ENCODE assay signal across 9 cellular contexts in genomic region chr2:46776687-46777327, GRCh38.
DNase-seq lines count a peak whose midpoint lies in the region; ATAC-seq and TF ChIP-seq lines count a peak whose summit lies in the region.
"Had no signal": no experiment of that assay in that cellular context is flagged by ENCODE, and none has a peak within 500 bp of the region (broad histone marks: within the 10 kb centered on the region; RNA-seq: fewer than 3 reads in every experiment).

No MANE protein-coding gene starts in this region.

- H3K4me1 ChIP-seq in Caco-2 = no peaks in the 10 kb centered on the region

- POLR2A ChIA-PET in Caco-2 (lab: Charles Lee) (no interaction called here), RWPE1 (lab: Yijun Ruan, JAX; ENCODE audit: low non-redundant PET) (no interaction called here)

- H3K27me3 Mint-ChIP-seq in Caco-2 (ENCODE audit: insufficient read depth, unreplicated experiment) (no peaks in the 10 kb centered on the region), immature natural killer cell (ENCODE audit: low read depth in 3 of 3) (peaks cover 0 to 3% (median 1%) of the 10 kb centered on the region in 3 donors)

- DNase-seq in Caco-2 = peak; percentile 54 to 72
- DNase-seq in HPDE6-E6E7 (ENCODE audit: extremely low spot score) = peak; percentile 52
- DNase-seq in RWPE1 (ENCODE audit: low spot score) = peak; percentile 58
- DNase-seq in amniotic epithelial cell (ENCODE audit: low read depth) = peak; percentile 70
- peak; percentile 2 to 23 (median 14) for DNase-seq in immature natural killer cell
- DNase-seq in stimulated activated CD4-positive, alpha-beta T cell treated with anti-CD3 and anti-CD28 coated beads, Interleukin-4, amount 100 ng/mL, for 1 hour = peak; percentile 42
- no peak for DNase-seq in OCI-M2 (lab: John Stamatoyannopoulos, UW; ENCODE audit: unreplicated experiment)

- TF ChIP-seq CTCF in Caco-2 (IDR thresholded peaks at IDR 0.05; ENCODE audit: insufficient read depth in 1 of 2, low read depth in 1 of 2, low read length in 1 of 2, severe bottlenecking in 1 of 2, unreplicated experiment in 1 of 2) (peak; percentile 57 to 89), RWPE1 (conservative IDR thresholded peaks at IDR 0.05; ENCODE audit: low read depth) (no peak)

- CTCF ChIA-PET in Caco-2 (lab: Charles Lee) (no interaction called here), RWPE1 (lab: Yijun Ruan, JAX) (interaction anchor here (0.5 to 1.3 kb wide), 6 partner anchors 13 to 126 kb away, joined by 3 to 7 read pairs (median 4); no protein-coding TSS in a partner anchor)

- ATAC-seq in GM18498 (IDR thresholded peaks at IDR 0.05; ENCODE audit: unreplicated experiment) = no peak

- no peak overlapping the region for H3K27ac ChIP-seq in RWPE1

- H3K36me3 Mint-ChIP-seq in Caco-2 (ENCODE audit: insufficient read depth, unreplicated experiment) (no peaks in the 10 kb centered on the region), immature natural killer cell (no peaks in the 10 kb centered on the region)

- H3K27ac Mint-ChIP-seq in Caco-2 (ENCODE audit: unreplicated experiment) = no peak overlapping the region
- H3K27ac Mint-ChIP-seq in immature natural killer cell = no peak overlapping the region
- H3K27ac Mint-ChIP-seq: T-helper 1 cell treated with Interleukin-12 subunit alpha and Interleukin-12 subunit beta and Interleukin-4 antibody, amounts not matched to agents 30 μg/mL and 1 μg/mL, for 36 hours had no signal

- H3K4me3 Mint-ChIP-seq in Caco-2 (ENCODE audit: unreplicated experiment) (no peak overlapping the region), immature natural killer cell (no peak overlapping the region)
- H3K4me3 Mint-ChIP-seq: T-helper 1 cell treated with Interleukin-12 subunit alpha and Interleukin-12 subunit beta and Interleukin-4 antibody, amounts not matched to agents 30 μg/mL and 1 μg/mL, for 36 hours had no signal

- no TSS peak for BruUV-seq in Caco-2 (replicated peaks; lab: Mats Ljungman, UMichigan)

- no peaks in the 10 kb centered on the region for H3K27me3 ChIP-seq in Caco-2 (replicated peaks; ENCODE audit: control insufficient read depth, insufficient read depth, low read length)

- H3K9me3 Mint-ChIP-seq in Caco-2 (ENCODE audit: unreplicated experiment) (no peaks in the 10 kb centered on the region), immature natural killer cell (no peaks in the 10 kb centered on the region)
- H3K9me3 Mint-ChIP-seq: T-helper 1 cell treated with Interleukin-12 subunit alpha and Interleukin-12 subunit beta and Interleukin-4 antibody, amounts not matched to agents 30 μg/mL and 1 μg/mL, for 36 hours had no signal

- H3K4me3 ChIP-seq in Caco-2 (ENCODE audit: low read depth, low read length) = no peak overlapping the region

- no peaks in the 10 kb centered on the region for H3K9me3 ChIP-seq in Caco-2

- no peaks in the 10 kb centered on the region for H3K36me3 ChIP-seq in Caco-2 (ENCODE audit: control insufficient read depth, insufficient read depth, low read length)

- intact Hi-C loops in Caco-2 (cut with micrococcal nuclease; ENCODE audit: unreplicated experiment) = loop anchor here (1.0 kb wide), 2 partner anchors 120 to 145 kb away; no protein-coding TSS in a partner anchor

- H3K4me1 Mint-ChIP-seq in Caco-2 (ENCODE audit: low read depth, unreplicated experiment) (no peaks in the 10 kb centered on the region), immature natural killer cell (no peaks in the 10 kb centered on the region)
